ENCODE assay signal across 9 cellular contexts in genomic region chrX:113929004-113929403, GRCh38.
DNase-seq lines count a peak whose midpoint lies in the region; ATAC-seq and TF ChIP-seq lines count a peak whose summit lies in the region.
"Had no signal": no experiment of that assay in that cellular context is flagged by ENCODE, and none has a peak within 500 bp of the region (broad histone marks: within the 10 kb centered on the region; RNA-seq: fewer than 3 reads in every experiment).

No MANE protein-coding gene starts in this region.

- peak; percentile 18 for TF ChIP-seq CTCF in lung (IDR thresholded peaks at IDR 0.05; ENCODE audit: control extremely low read depth, extremely low read depth)

- H3K36me3 ChIP-seq in lung (ENCODE audit: control insufficient read depth in 2 of 2, insufficient read depth in 2 of 2, low read length in 2 of 2), result no peaks in the 10 kb centered on the region
- H3K36me3 ChIP-seq: BLaER1 treated with 17β-estradiol and CSF1 and Interleukin-3, amounts not matched to agents 10 nM and 100 nM had no signal

- no peaks in the 10 kb centered on the region for H3K4me1 ChIP-seq in lung (ENCODE audit: control insufficient read depth in 2 of 2, insufficient read depth in 2 of 2, low read length in 2 of 2)
- H3K4me1 ChIP-seq: BLaER1 treated with 17β-estradiol and CSF1 and Interleukin-3, amounts not matched to agents 10 nM and 100 nM had no signal

- H3K27ac ChIP-seq in lung (ENCODE audit: low read depth in 1 of 2, low read length in 1 of 2), result no peak overlapping the region
- H3K27ac ChIP-seq: BLaER1 treated with 17β-estradiol and CSF1 and Interleukin-3, amounts not matched to agents 10 nM and 100 nM had no signal

- no peak overlapping the region for H3K4me3 ChIP-seq in lung
- H3K4me3 ChIP-seq: BLaER1 treated with 17β-estradiol and CSF1 and Interleukin-3, amounts not matched to agents 10 nM and 100 nM had no signal

- no peaks in the 10 kb centered on the region for H3K27me3 ChIP-seq in lung (ENCODE audit: control insufficient read depth, insufficient read depth)

- 31 to 81% methylated on average over 3 of the region's 3 CpGs for WGBS in lung, 2 donors

- DNase-seq in NCI-H1694 (lab: John Stamatoyannopoulos, UW) (peak; percentile 1), NCI-H1694 treated with DMSO at 0.1 percent for 48 hours (lab: John Stamatoyannopoulos, UW) (no peak), NCI-H1092 treated with DMSO at 0.1 percent for 48 hours (lab: John Stamatoyannopoulos, UW) (peak; percentile 21), amniotic stem cell (lab: John Stamatoyannopoulos, UW) (peak; percentile 0), lung (ENCODE audit: low spot score) (peak; percentile 39), NCI-H2029 (lab: John Stamatoyannopoulos, UW) (no peak)

- H3K9me3 ChIP-seq in lung (ENCODE audit: control insufficient read depth in 2 of 2, insufficient read depth in 1 of 2, low read length in 1 of 2), result no peaks in the 10 kb centered on the region

- ATAC-seq in lung (ENCODE audit: insufficient read depth, low FRiP score), result no peak
- ATAC-seq in HG03432 (IDR thresholded peaks at IDR 0.05; ENCODE audit: unreplicated experiment), result no peak
- ATAC-seq in HG02840 (IDR thresholded peaks at IDR 0.05; ENCODE audit: low FRiP score, unreplicated experiment), result no peak

Comparison
In these comparisons a context has a peak if more than half of its experiments do, and no peak if none do; other contexts are left out.
1. DNase-seq: peak in NCI-H1694 (single experiment), NCI-H1092 treated with DMSO at 0.1 percent for 48 hours (single experiment), amniotic stem cell (single experiment) and lung (single experiment); none in NCI-H1694 treated with DMSO at 0.1 percent for 48 hours (single experiment) and NCI-H2029 (single experiment).